In the genomic region with DNA sequence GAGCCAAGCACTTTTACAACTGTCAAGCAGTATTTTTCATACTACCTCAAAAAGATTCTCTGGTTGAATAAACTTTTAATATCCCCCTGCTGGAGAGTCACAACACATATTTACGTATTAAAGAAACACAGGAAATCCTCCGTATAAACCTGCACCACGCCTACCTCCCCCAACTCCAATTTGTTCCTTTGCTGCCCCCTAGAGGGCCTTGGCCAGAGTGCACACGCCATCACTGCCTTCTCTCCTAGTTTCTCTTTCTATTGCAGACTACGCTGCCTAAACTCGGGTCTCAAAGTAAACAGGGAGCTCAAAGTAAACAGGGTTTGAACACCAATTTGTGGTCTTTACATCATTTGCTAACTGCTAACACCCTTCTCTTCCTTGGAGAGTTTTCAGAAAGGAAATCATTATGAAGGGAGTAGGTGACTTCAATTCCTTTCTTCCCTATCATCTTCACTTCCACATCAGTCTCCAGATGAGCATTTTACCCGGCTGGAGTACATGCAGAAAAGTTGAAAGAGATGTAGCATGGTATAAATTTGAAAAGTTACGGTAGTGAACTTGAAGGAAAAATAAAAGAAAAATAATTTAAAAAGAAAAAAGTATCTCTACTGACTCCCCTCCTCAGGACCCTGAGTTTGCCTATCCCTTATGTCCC, we compare ENCODE assay signal across 10 cellular contexts. TPM values are rescaled to one million over a fixed set of nuclear protein-coding genes. Genes with fewer than 3 reads are reported as not detected.
DNase-seq lines count a peak whose midpoint lies in the region; ATAC-seq and TF ChIP-seq lines count a peak whose summit lies in the region.
"Not testable (repeated sequence)": the region's sequence is repeated elsewhere in the genome, so short reads cannot be mapped to it uniquely, and the experiment has no call there.
"Had no signal": no experiment of that assay in that cellular context is flagged by ENCODE, and none has a peak within 500 bp of the region (broad histone marks: within the 10 kb centered on the region; RNA-seq: fewer than 3 reads in every experiment).

No MANE protein-coding gene starts in this region.

- not testable (repeated sequence) for DNase-seq in activated B cell treated with CpG ODN at 0.5 μM for 24 hours; glutamatergic neuron; stimulated activated naive CD8-positive, alpha-beta T cell treated with anti-CD3 and anti-CD28 coated beads, Interleukin-15, amount 100 ng/mL, for 72 hours

- intact Hi-C loops in activated B cell treated with CpG ODN at 0.5 μM for 24 hours (cut with micrococcal nuclease) = not testable (repeated sequence)

- ATAC-seq in GM18511 (IDR thresholded peaks at IDR 0.05; ENCODE audit: unreplicated experiment) (peak; percentile 100), GM19438 (IDR thresholded peaks at IDR 0.05; ENCODE audit: low read depth, unreplicated experiment) (peak; percentile 100), GM21825 (IDR thresholded peaks at IDR 0.05; ENCODE audit: unreplicated experiment) (peak; percentile 95), HG03039 (IDR thresholded peaks at IDR 0.05; ENCODE audit: unreplicated experiment) (peak; percentile 100), HG03460 (IDR thresholded peaks at IDR 0.05; ENCODE audit: unreplicated experiment) (peak; percentile 99), activated B cell treated with CpG ODN at 0.5 μM for 24 hours (ENCODE audit: low read depth) (peak; percentile 50)
- peak; percentile 96 for ATAC-seq in stimulated activated naive CD8-positive, alpha-beta T cell treated with anti-CD3 and anti-CD28 coated beads, Interleukin-15, amount 100 ng/mL, for 72 hours

- not testable (repeated sequence) for H3K27ac Mint-ChIP-seq in activated B cell treated with CpG ODN at 0.5 μM for 24 hours; glutamatergic neuron (ENCODE audit: unreplicated experiment); stimulated activated naive CD8-positive, alpha-beta T cell treated with anti-CD3 and anti-CD28 coated beads, Interleukin-15, amount 100 ng/mL, for 72 hours

- not testable (repeated sequence) for TF ChIP-seq CTCF in activated B cell treated with CpG ODN at 0.5 μM for 24 hours (IDR thresholded peaks at IDR 0.05)
- TF ChIP-seq CTCF in glutamatergic neuron (IDR thresholded peaks at IDR 0.05; ENCODE audit: partially characterized antibody, unreplicated experiment) = peak; percentile 30

- not testable (repeated sequence) for H3K27me3 Mint-ChIP-seq in activated B cell treated with CpG ODN at 0.5 μM for 24 hours; glutamatergic neuron (ENCODE audit: unreplicated experiment); stimulated activated naive CD8-positive, alpha-beta T cell treated with anti-CD3 and anti-CD28 coated beads, Interleukin-15, amount 100 ng/mL, for 72 hours

- POLR2A ChIA-PET in activated B cell treated with CpG ODN at 0.5 μM for 24 hours (lab: Charles Lee) = not testable (repeated sequence)

- not testable (repeated sequence) for H3K4me3 Mint-ChIP-seq in activated B cell treated with CpG ODN at 0.5 μM for 24 hours; glutamatergic neuron (ENCODE audit: unreplicated experiment)
- H3K4me3 Mint-ChIP-seq in stimulated activated naive CD8-positive, alpha-beta T cell treated with anti-CD3 and anti-CD28 coated beads, Interleukin-15, amount 100 ng/mL, for 72 hours = peak overlapping the region in 1 of 2 donors; percentile 6

- H3K36me3 Mint-ChIP-seq in activated B cell treated with CpG ODN at 0.5 μM for 24 hours (ENCODE audit: low read depth); glutamatergic neuron (ENCODE audit: unreplicated experiment): not testable (repeated sequence)

- H3K4me1 Mint-ChIP-seq in activated B cell treated with CpG ODN at 0.5 μM for 24 hours; glutamatergic neuron (ENCODE audit: low read depth, unreplicated experiment); stimulated activated naive CD8-positive, alpha-beta T cell treated with anti-CD3 and anti-CD28 coated beads, Interleukin-15, amount 100 ng/mL, for 72 hours: not testable (repeated sequence)

- H3K9me3 Mint-ChIP-seq in activated B cell treated with CpG ODN at 0.5 μM for 24 hours; glutamatergic neuron (ENCODE audit: unreplicated experiment); stimulated activated naive CD8-positive, alpha-beta T cell treated with anti-CD3 and anti-CD28 coated beads, Interleukin-15, amount 100 ng/mL, for 72 hours: not testable (repeated sequence)

- CTCF ChIA-PET in activated B cell treated with CpG ODN at 0.5 μM for 24 hours (lab: Charles Lee) = not testable (repeated sequence)

RNA-seq across cellular contexts. Expression of a gene that starts 8.2 kb away (rescaled TPM):
- total RNA-seq in activated B cell treated with CpG ODN at 0.5 μM for 24 hours = not detected in 2 replicates
- 0.93 TPM for total RNA-seq in glutamatergic neuron (ENCODE audit: unreplicated experiment)
- total RNA-seq: liver; T-helper 2 cell treated with Interferon-gamma antibody and Interleukin-4, amounts not matched to agents 100 ng/mL and 5 ng/mL, for 36 hours had no signal

Comparison
In these comparisons a context has a peak if more than half of its experiments do, and no peak if none do; other contexts are left out.
1. ATAC-seq: peak in every context shown above with its lines; median percentile 100 in GM18511; 100 in GM19438; 100 in HG03039; 99 in HG03460; 96 in stimulated activated naive CD8-positive, alpha-beta T cell treated with anti-CD3 and anti-CD28 coated beads, Interleukin-15, amount 100 ng/mL, for 72 hours; 95 in GM21825; 50 in activated B cell treated with CpG ODN at 0.5 μM for 24 hours.